19 cellular contexts compared by ENCODE assay signal in the genomic region with DNA sequence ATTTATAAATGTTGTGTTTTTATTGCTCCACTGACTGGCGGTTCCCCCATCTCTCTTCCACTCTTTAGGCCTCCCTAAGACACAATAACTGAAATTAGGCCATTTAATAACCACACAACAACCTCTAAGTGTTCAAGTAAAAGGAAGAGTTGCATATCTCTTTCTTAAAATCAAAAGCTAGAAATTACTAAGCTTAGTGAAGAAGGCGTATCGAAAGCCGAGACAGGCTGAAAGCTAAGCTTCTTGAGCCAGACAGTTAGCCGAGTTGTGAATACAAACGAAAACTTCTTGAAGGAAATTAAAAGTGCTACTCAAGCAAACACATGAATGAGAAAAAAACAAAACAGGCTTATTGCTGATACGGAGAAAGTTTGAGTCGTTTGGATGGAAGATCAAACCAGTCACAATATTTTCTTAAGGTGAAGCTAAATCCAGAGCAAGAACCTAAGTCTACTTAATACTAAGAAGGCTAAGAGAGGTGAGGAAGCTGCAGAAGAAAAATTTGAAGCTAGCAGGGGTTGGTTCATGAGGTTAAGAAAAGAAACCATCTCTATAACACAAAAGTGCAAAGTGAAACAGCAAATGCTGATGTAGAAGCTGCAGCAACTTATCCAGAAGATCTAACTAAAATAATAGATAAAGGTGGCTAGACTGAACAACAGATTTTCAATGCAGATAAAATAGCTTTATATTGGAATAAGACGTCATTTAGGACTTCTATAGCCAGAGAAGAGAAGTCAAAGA.
"Had no signal": no experiment of that assay in that cellular context is flagged by ENCODE, and none has a peak within 500 bp of the region (broad histone marks: within the 10 kb centered on the region; RNA-seq: fewer than 3 reads in every experiment).

No MANE protein-coding gene starts in this region.

- H3K36me3 ChIP-seq: cardiac muscle cell, esophagus squamous epithelium, heart right ventricle, right lobe of liver, transverse colon had no signal

- ATAC-seq: heart right ventricle; left lobe of liver; natural killer cell; right lobe of liver; stimulated activated naive B cell treated with anti-CD40 and anti-IgM and Interleukin-4, amounts not matched to agents 10 μg/mL and 1 μg/mL and 100 μg/mL, for 72 hours had no signal

- H3K27me3 ChIP-seq: cardiac muscle cell, esophagus squamous epithelium, heart right ventricle, right lobe of liver, transverse colon had no signal

- H3K4me3 ChIP-seq: cardiac muscle cell, esophagus squamous epithelium, heart right ventricle, right lobe of liver, transverse colon had no signal

- H3K36me3 Mint-ChIP-seq: activated naive CD4-positive, alpha-beta T cell treated with anti-CD3 and anti-CD28 coated beads, Interleukin-2, amount 10 ng/mL, durations not matched to agents 7 days and 5 days; memory B cell; natural killer cell; stimulated activated naive B cell treated with anti-CD40 and anti-IgM and Interleukin-4, amounts not matched to agents 10 μg/mL and 1 μg/mL and 100 μg/mL, for 72 hours had no signal

- FAIRE-seq: colon, islet of Langerhans, TTC549 had no signal

- H3K27ac ChIP-seq: cardiac muscle cell, esophagus squamous epithelium, heart right ventricle, right lobe of liver, transverse colon had no signal

- H3K27ac Mint-ChIP-seq: activated B cell treated with CpG ODN at 0.5 μM for 24 hours; activated CD4-positive, alpha-beta T cell treated with anti-CD3 and anti-CD28 coated beads, Interleukin-2, amount 10 ng/mL, durations not matched to agents 24 days and 14 days; activated naive CD4-positive, alpha-beta T cell treated with anti-CD3 and anti-CD28 coated beads, Interleukin-2, amount 10 ng/mL, durations not matched to agents 7 days and 5 days; memory B cell; natural killer cell; progenitor cell of endocrine pancreas; stimulated activated naive B cell treated with anti-CD40 and anti-IgM and Interleukin-4, amounts not matched to agents 10 μg/mL and 1 μg/mL and 100 μg/mL, for 72 hours had no signal

- H3K9me3 Mint-ChIP-seq: activated B cell treated with CpG ODN at 0.5 μM for 24 hours; activated CD4-positive, alpha-beta T cell treated with anti-CD3 and anti-CD28 coated beads, Interleukin-2, amount 10 ng/mL, durations not matched to agents 24 days and 14 days; activated naive CD4-positive, alpha-beta T cell treated with anti-CD3 and anti-CD28 coated beads, Interleukin-2, amount 10 ng/mL, durations not matched to agents 7 days and 5 days; memory B cell; stimulated activated naive B cell treated with anti-CD40 and anti-IgM and Interleukin-4, amounts not matched to agents 10 μg/mL and 1 μg/mL and 100 μg/mL, for 72 hours had no signal

- H3K4me3 Mint-ChIP-seq: activated B cell treated with CpG ODN at 0.5 μM for 24 hours; activated CD4-positive, alpha-beta T cell treated with anti-CD3 and anti-CD28 coated beads, Interleukin-2, amount 10 ng/mL, durations not matched to agents 24 days and 14 days; activated naive CD4-positive, alpha-beta T cell treated with anti-CD3 and anti-CD28 coated beads, Interleukin-2, amount 10 ng/mL, durations not matched to agents 7 days and 5 days; memory B cell; natural killer cell; stimulated activated naive B cell treated with anti-CD40 and anti-IgM and Interleukin-4, amounts not matched to agents 10 μg/mL and 1 μg/mL and 100 μg/mL, for 72 hours had no signal

- H3K4me1 Mint-ChIP-seq: activated B cell treated with CpG ODN at 0.5 μM for 24 hours; activated CD4-positive, alpha-beta T cell treated with anti-CD3 and anti-CD28 coated beads, Interleukin-2, amount 10 ng/mL, durations not matched to agents 24 days and 14 days; activated naive CD4-positive, alpha-beta T cell treated with anti-CD3 and anti-CD28 coated beads, Interleukin-2, amount 10 ng/mL, durations not matched to agents 7 days and 5 days; memory B cell; natural killer cell; stimulated activated naive B cell treated with anti-CD40 and anti-IgM and Interleukin-4, amounts not matched to agents 10 μg/mL and 1 μg/mL and 100 μg/mL, for 72 hours had no signal

- H3K9me3 ChIP-seq: esophagus squamous epithelium, heart right ventricle, right lobe of liver, transverse colon had no signal

- H3K27me3 Mint-ChIP-seq: activated CD4-positive, alpha-beta T cell treated with anti-CD3 and anti-CD28 coated beads, Interleukin-2, amount 10 ng/mL, durations not matched to agents 24 days and 14 days; progenitor cell of endocrine pancreas had no signal

- H3K4me1 ChIP-seq: transverse colon had no signal

- DNase-seq: activated B cell treated with CpG ODN at 0.5 μM for 24 hours; activated CD4-positive, alpha-beta T cell treated with anti-CD3 and anti-CD28 coated beads, Interleukin-2, amount 10 ng/mL, durations not matched to agents 24 days and 14 days; activated CD8-positive, alpha-beta memory T cell treated with anti-CD3 and anti-CD28 coated beads for 24 hours; activated naive CD4-positive, alpha-beta T cell treated with anti-CD3 and anti-CD28 coated beads, Interleukin-2, amount 10 ng/mL, durations not matched to agents 7 days and 5 days; esophagus squamous epithelium; foreskin fibroblast; heart right ventricle; natural killer cell; occipital lobe; right lobe of liver; stimulated activated naive B cell treated with anti-CD40 and anti-IgM and Interleukin-4, amounts not matched to agents 10 μg/mL and 1 μg/mL and 100 μg/mL, for 72 hours; transverse colon had no signal
